Comparison of ENCODE assay signal across 15 cellular contexts in genomic region chr6:138601128-138601527, GRCh38.
DNase-seq lines count a peak whose midpoint lies in the region; ATAC-seq and TF ChIP-seq lines count a peak whose summit lies in the region.
"Had no signal": no experiment of that assay in that cellular context is flagged by ENCODE, and none has a peak within 500 bp of the region (broad histone marks: within the 10 kb centered on the region; RNA-seq: fewer than 3 reads in every experiment).

No MANE protein-coding gene starts in this region.

- no peak for TF ChIP-seq POLR2A in gastroesophageal sphincter (IDR thresholded peaks at IDR 0.05)

- intact Hi-C loops in sciatic nerve (cut with DNase I) = no loop called here

- no peak overlapping the region for H3K27ac ChIP-seq in gastroesophageal sphincter
- H3K27ac ChIP-seq: epithelial cell of prostate, hepatocyte, parathyroid adenoma had no signal

- in situ Hi-C loops in astrocyte of the spinal cord (cut with HindIII; ENCODE audit: low sequenced_read_pairs) = no loop called here

- DNase-seq in astrocyte of the spinal cord (ENCODE audit: low read depth, low spot score) (peak; percentile 57), fibroblast of villous mesenchyme (ENCODE audit: low read depth) (peak; percentile 39), sciatic nerve (ENCODE audit: low spot score) (no peak), NCI-H2171 treated with DMSO at 0.1 percent for 48 hours (lab: John Stamatoyannopoulos, UW) (no peak)
- DNase-seq: activated CD8-positive, alpha-beta memory T cell treated with anti-CD3 and anti-CD28 coated beads for 24 hours; NCI-H2107; NCI-H748 treated with DMSO at 0.1 percent for 48 hours; stimulated activated naive B cell treated with anti-CD40 and anti-IgM and Interleukin-4, amounts not matched to agents 10 μg/mL and 1 μg/mL and 100 μg/mL, for 72 hours; trophoblast cell had no signal

- no peaks in the 10 kb centered on the region for H3K27me3 ChIP-seq in gastroesophageal sphincter
- H3K27me3 ChIP-seq: hepatocyte had no signal

- peaks cover 0 to 7% (median 0%) of the 10 kb centered on the region in 3 donors for H3K4me1 ChIP-seq in gastroesophageal sphincter
- H3K4me1 ChIP-seq: parathyroid adenoma had no signal

- H3K4me3 ChIP-seq in astrocyte of the spinal cord (ENCODE audit: low read depth, low read length) (no peak overlapping the region), fibroblast of villous mesenchyme (ENCODE audit: low read depth, low read length) (no peak overlapping the region), gastroesophageal sphincter (no peak overlapping the region)
- H3K4me3 ChIP-seq: hepatocyte had no signal

- TF ChIP-seq CTCF in astrocyte of the spinal cord (IDR thresholded peaks at IDR 0.05; ENCODE audit: low read depth, low read length) (no peak), fibroblast of villous mesenchyme (IDR thresholded peaks at IDR 0.05; ENCODE audit: insufficient read depth, low read depth, low read length) (no peak), gastroesophageal sphincter (IDR thresholded peaks at IDR 0.05) (no peak)

- H3K9me3 ChIP-seq in gastroesophageal sphincter = no peaks in the 10 kb centered on the region

- TF ChIP-seq RAD21 in Ishikawa (IDR thresholded peaks at IDR 0.05; ENCODE audit: low read depth) = no peak

- no peaks in the 10 kb centered on the region for H3K36me3 ChIP-seq in gastroesophageal sphincter

- ATAC-seq in sciatic nerve = peak; percentile 96
- no peak for ATAC-seq in gastroesophageal sphincter
- ATAC-seq in GM18511 (IDR thresholded peaks at IDR 0.05; ENCODE audit: unreplicated experiment) = no peak
- ATAC-seq: stimulated activated naive B cell treated with anti-CD40 and anti-IgM and Interleukin-4, amounts not matched to agents 10 μg/mL and 1 μg/mL and 100 μg/mL, for 72 hours had no signal

- TF ChIP-seq EP300 in Ishikawa (IDR thresholded peaks at IDR 0.05; ENCODE audit: borderline replicate concordance) = no peak
- TF ChIP-seq EP300 in gastroesophageal sphincter (IDR thresholded peaks at IDR 0.05) = no peak

TF ChIP-seq in Ishikawa, 13 proteins besides CTCF, POLR2A, EP300 and RAD21:
- TF ChIP-seq NFIC (IDR thresholded peaks at IDR 0.05) (no peak), ZBTB7A (IDR thresholded peaks at IDR 0.05; ENCODE audit: low read depth) (no peak), MAX (IDR thresholded peaks at IDR 0.05) (no peak), CEBPB (IDR thresholded peaks at IDR 0.05) (0 out of 2 replicates have a peak, but pooled peaks have one; percentile 7)

Comparison
In these comparisons a context has a peak if more than half of its experiments do, and no peak if none do; other contexts are left out.
1. DNase-seq: peak in astrocyte of the spinal cord (single experiment) and fibroblast of villous mesenchyme (single experiment); none in sciatic nerve (single experiment) and NCI-H2171 treated with DMSO at 0.1 percent for 48 hours (single experiment).